In genomic region chr16:4895366-4895765, GRCh38 we compare ENCODE assay signal across 8 cellular contexts.
"Had no signal": no experiment of that assay in that cellular context is flagged by ENCODE, and none has a peak within 500 bp of the region (broad histone marks: within the 10 kb centered on the region; RNA-seq: fewer than 3 reads in every experiment).

No MANE protein-coding gene starts in this region.

- H3K4me1 ChIP-seq: HAP-1 had no signal

- H3K36me3 ChIP-seq: HAP-1 had no signal

- H3K27ac Mint-ChIP-seq: GM23338, HFFc6, IgD-negative memory B cell had no signal

- H3K27ac ChIP-seq: HL-60 had no signal

- H3K4me2 ChIP-seq: GM23338 had no signal

- FAIRE-seq: H1, H54, HepG2 had no signal

- H3K27me3 Mint-ChIP-seq: IgD-negative memory B cell had no signal

- H2AFZ ChIP-seq: GM23338 had no signal

- H3K4me3 ChIP-seq: GM23338, HAP-1 had no signal

- H3K4me3 Mint-ChIP-seq: GM23338, HFFc6, IgD-negative memory B cell had no signal

- H3K9me3 ChIP-seq: HAP-1 had no signal

- DNase-seq: HFFc6 had no signal
